ENCODE assay signal across 8 cellular contexts in the genomic region with DNA sequence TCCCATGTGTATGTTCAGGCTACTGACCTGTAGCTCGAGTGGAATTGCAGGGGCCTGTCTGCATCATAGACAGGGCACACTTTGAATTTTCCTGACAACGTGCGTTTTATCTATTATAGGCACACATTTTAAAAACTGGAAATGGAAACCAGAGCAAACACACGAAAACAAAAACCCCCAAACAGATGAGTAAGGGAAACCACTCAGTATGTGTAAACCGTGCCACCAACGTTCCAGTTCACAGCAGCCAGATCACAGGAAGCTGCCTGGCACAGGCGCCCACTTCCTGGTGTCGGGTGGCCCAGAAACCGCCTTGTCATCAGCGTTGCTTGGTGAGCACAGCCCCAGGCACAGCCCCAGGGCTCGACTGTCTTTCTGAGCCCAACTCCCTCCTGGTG. TPM values are rescaled to one million over a fixed set of nuclear protein-coding genes. Genes with fewer than 3 reads are reported as not detected.
DNase-seq lines count a peak whose midpoint lies in the region; ATAC-seq and TF ChIP-seq lines count a peak whose summit lies in the region.

No MANE protein-coding gene starts in this region.

- peak overlapping the region; percentile 89 for H3K27ac Mint-ChIP-seq in activated CD8-positive, alpha-beta memory T cell treated with anti-CD3 and anti-CD28 coated beads, Interleukin-2, amount 10 ng/mL, durations not matched to agents 7 days and 5 days

- no peak overlapping the region for H3K4me3 ChIP-seq in esophagus squamous epithelium
- H3K4me3 ChIP-seq in spleen = peak overlapping the region in 2 of 8 donors; percentile 18 to 42

- no peaks in the 10 kb centered on the region for H3K27me3 ChIP-seq in esophagus squamous epithelium
- H3K27me3 ChIP-seq in spleen (replicated peaks in 1 of 7) = peaks cover 0 to 7% (median 0%) of the 10 kb centered on the region in 7 donors

- H3K27me3 Mint-ChIP-seq in activated CD8-positive, alpha-beta memory T cell treated with anti-CD3 and anti-CD28 coated beads, Interleukin-2, amount 10 ng/mL, durations not matched to agents 7 days and 5 days = peaks cover 3% of the 10 kb centered on the region

- H3K36me3 ChIP-seq in esophagus squamous epithelium (no peaks in the 10 kb centered on the region), spleen (no peaks in the 10 kb centered on the region)

- peaks cover 13% of the 10 kb centered on the region for H3K36me3 Mint-ChIP-seq in activated CD8-positive, alpha-beta memory T cell treated with anti-CD3 and anti-CD28 coated beads, Interleukin-2, amount 10 ng/mL, durations not matched to agents 7 days and 5 days

- H3K27ac ChIP-seq in esophagus squamous epithelium = peak overlapping the region; percentile 27 to 78 (median 60)
- peak overlapping the region; percentile 60 to 87 (median 78) for H3K27ac ChIP-seq in spleen

- CTCF ChIA-PET in activated CD8-positive, alpha-beta memory T cell treated with anti-CD3 and anti-CD28 coated beads, Interleukin-2, amount 10 ng/mL, durations not matched to agents 7 days and 5 days (lab: Charles Lee) = interaction anchor here (1.2 to 2.8 kb wide), 3 partner anchors 30 to 52 kb away, joined by 3 to 13 read pairs (median 4); no protein-coding TSS in a partner anchor

- peaks cover 6% of the 10 kb centered on the region for H3K9me3 Mint-ChIP-seq in activated CD8-positive, alpha-beta memory T cell treated with anti-CD3 and anti-CD28 coated beads, Interleukin-2, amount 10 ng/mL, durations not matched to agents 7 days and 5 days (ENCODE audit: low read depth)

- TF ChIP-seq CTCF in esophagus squamous epithelium (IDR thresholded peaks at IDR 0.05) (no peak), spleen (IDR thresholded peaks at IDR 0.05 in 8 of 11, conservative IDR thresholded peaks at IDR 0.05 in 3 of 11) (peak in 2 of 11 experiments; percentile 17 to 28)

- intact Hi-C loops in esophagus squamous epithelium (cut with DNase I) (no loop called here), spleen (cut with DNase I; ENCODE audit: low total_unique reads) (no loop called here)

- H3K9me3 ChIP-seq in esophagus squamous epithelium (no peaks in the 10 kb centered on the region), spleen (no peaks in the 10 kb centered on the region)

- H3K4me1 ChIP-seq in esophagus squamous epithelium = peaks cover 7 to 47% (median 8%) of the 10 kb centered on the region in 3 donors
- H3K4me1 ChIP-seq in spleen = peaks cover 5 to 50% (median 21%) of the 10 kb centered on the region in 6 donors

- ATAC-seq in HG02938 (IDR thresholded peaks at IDR 0.05; ENCODE audit: unreplicated experiment) = peak; percentile 86
- ATAC-seq in activated CD8-positive, alpha-beta memory T cell treated with anti-CD3 and anti-CD28 coated beads, Interleukin-2, amount 10 ng/mL, durations not matched to agents 7 days and 5 days = peak; percentile 98

- DNase-seq in DMS153 (lab: John Stamatoyannopoulos, UW) (peak; percentile 70), DMS153 treated with DMSO at 0.1 percent for 48 hours (lab: John Stamatoyannopoulos, UW; ENCODE audit: unreplicated experiment) (no peak), NK-92 (lab: John Stamatoyannopoulos, UW; ENCODE audit: unreplicated experiment) (peak; percentile 62), esophagus squamous epithelium (lab: John Stamatoyannopoulos, UW) (peak; percentile 58), spleen (peak; percentile 96), superior temporal gyrus (ENCODE audit: extremely low spot score) (no peak)
- peak; percentile 95 for DNase-seq in activated CD8-positive, alpha-beta memory T cell treated with anti-CD3 and anti-CD28 coated beads, Interleukin-2, amount 10 ng/mL, durations not matched to agents 7 days and 5 days

- peak overlapping the region; percentile 50 for H3K4me3 Mint-ChIP-seq in activated CD8-positive, alpha-beta memory T cell treated with anti-CD3 and anti-CD28 coated beads, Interleukin-2, amount 10 ng/mL, durations not matched to agents 7 days and 5 days

- 48 to 49% methylated on average over 7 to 11 of the region's 11 CpGs for WGBS in esophagus squamous epithelium, 2 donors
- 11 to 25% (median 17%) methylated on average over 11 of the region's 11 CpGs for WGBS in spleen, 5 donors

- H3K4me1 Mint-ChIP-seq in activated CD8-positive, alpha-beta memory T cell treated with anti-CD3 and anti-CD28 coated beads, Interleukin-2, amount 10 ng/mL, durations not matched to agents 7 days and 5 days = peaks cover 58% of the 10 kb centered on the region

- TF ChIP-seq POLR2A in esophagus squamous epithelium (IDR thresholded peaks at IDR 0.05) = no peak
- TF ChIP-seq POLR2A in spleen (IDR thresholded peaks at IDR 0.05) = no peak

RNA-seq across cellular contexts. Expression of a gene that starts 34.5 kb away (rescaled TPM):
- total RNA-seq in activated CD8-positive, alpha-beta memory T cell treated with anti-CD3 and anti-CD28 coated beads, Interleukin-2, amount 10 ng/mL, durations not matched to agents 7 days and 5 days = 10 to 100 TPM; 82.0 to 85.6 TPM
- total RNA-seq in esophagus squamous epithelium (100 to 1,000 TPM in 3 of 4 donors, 10 to 100 TPM in 1; 96.5 to 193 (median 160) TPM), spleen (100 to 1,000 TPM in 2 of 7 donors, 10 to 100 TPM in 5; 84.8 to 115 (median 95.9) TPM)
- polyA plus RNA-seq in spleen = 10 to 100 TPM; 37.7 to 70.8 (median 49.5) TPM

Comparison
In these comparisons a context has a peak if more than half of its experiments do, and no peak if none do; other contexts are left out.
1. DNase-seq: peak in DMS153 (single experiment), NK-92 (single experiment), activated CD8-positive, alpha-beta memory T cell treated with anti-CD3 and anti-CD28 coated beads, Interleukin-2, amount 10 ng/mL, durations not matched to agents 7 days and 5 days (single experiment), esophagus squamous epithelium (single experiment) and spleen (single experiment); none in DMS153 treated with DMSO at 0.1 percent for 48 hours (single experiment) and superior temporal gyrus (single experiment).